27 cellular contexts compared by ENCODE assay signal in the genomic region with DNA sequence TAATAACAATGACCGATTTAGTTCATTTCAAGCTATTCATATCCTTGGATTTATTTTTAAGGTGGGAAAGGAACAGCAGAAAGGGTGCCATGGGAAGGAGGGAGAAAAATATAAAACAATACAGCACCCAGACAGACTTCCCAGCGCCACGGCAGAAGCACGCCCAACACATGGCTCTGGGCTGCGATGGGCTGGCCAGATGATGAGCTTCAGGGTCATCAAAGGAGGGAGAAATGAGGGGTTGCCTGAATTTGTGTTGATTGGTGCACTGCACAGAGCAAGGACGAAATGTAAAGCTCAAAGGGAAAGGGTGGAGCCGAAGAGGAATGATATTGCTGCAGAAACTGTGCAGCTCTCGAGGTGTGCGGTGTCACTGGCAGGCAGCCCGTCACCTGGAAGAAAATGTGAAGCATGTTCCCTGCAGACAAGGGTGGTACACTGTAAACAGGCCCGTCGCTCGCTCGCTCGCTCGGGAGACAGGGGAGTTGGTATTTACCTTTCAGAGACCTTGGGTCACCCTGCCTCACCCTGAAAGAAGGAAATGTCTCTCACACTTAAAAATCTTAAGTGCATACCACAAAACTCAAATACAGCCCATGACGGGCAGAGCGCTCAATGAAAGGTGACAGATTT.
DNase-seq lines count a peak whose midpoint lies in the region; ATAC-seq, FAIRE-seq and TF ChIP-seq lines count a peak whose summit lies in the region.
"Had no signal": no experiment of that assay in that cellular context is flagged by ENCODE, and none has a peak within 500 bp of the region (broad histone marks: within the 10 kb centered on the region; RNA-seq: fewer than 3 reads in every experiment).

No MANE protein-coding gene starts in this region.

- DNase-seq in NCI-H1417 (lab: John Stamatoyannopoulos, UW): peak in 2 of 3 experiments; percentile 5 to 30
- DNase-seq in NCI-H1417 treated with DMSO at 0.1 percent for 48 hours (lab: John Stamatoyannopoulos, UW): no peak
- DNase-seq in H1 (ENCODE audit: low read depth in 1 of 2, low spot score in 2 of 2): no peak
- peak; percentile 77 for DNase-seq in lower lobe of right lung
- DNase-seq in type B pancreatic cell (ENCODE audit: extremely low spot score, unreplicated experiment): no peak
- DNase-seq in CD14-positive monocyte (ENCODE audit: low spot score): no peak
- DNase-seq in activated CD8-positive, alpha-beta memory T cell treated with anti-CD3 and anti-CD28 coated beads, Interleukin-2, amount 10 ng/mL, durations not matched to agents 7 days and 5 days: no peak
- DNase-seq: activated CD4-positive, alpha-beta T cell treated with anti-CD3 and anti-CD28 coated beads for 48 hours; anterior cingulate cortex; cerebellar nuclear complex; COR-L47; effector CD8-positive, alpha-beta T cell; kidney glomerular epithelial cell; NCI-H1105 treated with DMSO at 0.1 percent for 48 hours; NCI-H2081 treated with DMSO at 0.1 percent for 48 hours; NK-92 treated with Interleukin-12 subunit alpha and Interleukin-12 subunit beta, amount 100 ng/mL, for 24 hours; psoas muscle; stimulated activated CD4-positive, alpha-beta T cell treated with anti-CD3 and anti-CD28 coated beads, Interleukin-2, amount 100 ng/mL, for 24 hours had no signal

- H3K4ac ChIP-seq in H1 (replicated peaks; ENCODE audit: insufficient read length, low read depth, low read length): no peak overlapping the region

- no peak overlapping the region for H3K4me3 ChIP-seq in H1 (ENCODE audit: extremely low read depth in 1 of 4, insufficient read depth in 2 of 4, low read depth in 3 of 4, low read length in 4 of 4)
- H3K4me3 ChIP-seq in lower lobe of right lung: no peak overlapping the region
- H3K4me3 ChIP-seq: gastroesophageal sphincter, psoas muscle had no signal

- no peak overlapping the region for H2AK5ac ChIP-seq in H1 (ENCODE audit: low read depth, low read length)

- H3K36me3 Mint-ChIP-seq in type B pancreatic cell: no peaks in the 10 kb centered on the region
- H3K36me3 Mint-ChIP-seq in CD14-positive monocyte: no peaks in the 10 kb centered on the region
- H3K36me3 Mint-ChIP-seq in activated CD8-positive, alpha-beta memory T cell treated with anti-CD3 and anti-CD28 coated beads, Interleukin-2, amount 10 ng/mL, durations not matched to agents 7 days and 5 days: no peaks in the 10 kb centered on the region
- H3K36me3 Mint-ChIP-seq: activated naive CD4-positive, alpha-beta T cell treated with anti-CD3 and anti-CD28 coated beads, Interleukin-2, amount 50 U/mL, for 24 hours; stimulated activated effector memory CD8-positive, alpha-beta T cell treated with anti-CD3 and anti-CD28 coated beads, Interleukin-12 subunit alpha, Interleukin-12 subunit beta, amount 100 ng/mL, for 72 hours had no signal

- H3K4me3 Mint-ChIP-seq in type B pancreatic cell (peak overlapping the region; percentile 46), CD14-positive monocyte (no peak overlapping the region)
- H3K4me3 Mint-ChIP-seq in activated CD8-positive, alpha-beta memory T cell treated with anti-CD3 and anti-CD28 coated beads, Interleukin-2, amount 10 ng/mL, durations not matched to agents 7 days and 5 days: no peak overlapping the region
- H3K4me3 Mint-ChIP-seq: activated naive CD4-positive, alpha-beta T cell treated with anti-CD3 and anti-CD28 coated beads, Interleukin-2, amount 50 U/mL, for 24 hours; B cell; stimulated activated effector memory CD8-positive, alpha-beta T cell treated with anti-CD3 and anti-CD28 coated beads, Interleukin-12 subunit alpha, Interleukin-12 subunit beta, amount 100 ng/mL, for 72 hours; T-helper 1 cell treated with Interleukin-12 subunit alpha and Interleukin-12 subunit beta and Interleukin-4 antibody, amounts not matched to agents 30 μg/mL and 1 μg/mL, for 36 hours had no signal

- no peak overlapping the region for H3K18ac ChIP-seq in H1 (ENCODE audit: extremely low read depth, low read length)

- H3K27ac Mint-ChIP-seq in type B pancreatic cell (peak overlapping the region; percentile 45), CD14-positive monocyte (no peak overlapping the region)
- no peak overlapping the region for H3K27ac Mint-ChIP-seq in activated CD8-positive, alpha-beta memory T cell treated with anti-CD3 and anti-CD28 coated beads, Interleukin-2, amount 10 ng/mL, durations not matched to agents 7 days and 5 days
- H3K27ac Mint-ChIP-seq: activated naive CD4-positive, alpha-beta T cell treated with anti-CD3 and anti-CD28 coated beads, Interleukin-2, amount 50 U/mL, for 24 hours; B cell; stimulated activated effector memory CD8-positive, alpha-beta T cell treated with anti-CD3 and anti-CD28 coated beads, Interleukin-12 subunit alpha, Interleukin-12 subunit beta, amount 100 ng/mL, for 72 hours; T-helper 1 cell treated with Interleukin-12 subunit alpha and Interleukin-12 subunit beta and Interleukin-4 antibody, amounts not matched to agents 30 μg/mL and 1 μg/mL, for 36 hours had no signal

- no peak overlapping the region for H4K91ac ChIP-seq in H1 (replicated peaks; ENCODE audit: insufficient read length, low read length)

- no peak overlapping the region for H4K5ac ChIP-seq in H1 (ENCODE audit: insufficient read length, low read depth, low read length)

- TF ChIP-seq POLR2A in H1 (IDR thresholded peaks at IDR 0.05; ENCODE audit: control extremely low read depth in 1 of 2, low read depth in 2 of 2, low read length in 2 of 2): no peak

- CTCF ChIA-PET in H1 (lab: Charles Lee; ENCODE audit: partially characterized antibody): no interaction called here
- CTCF ChIA-PET in activated CD8-positive, alpha-beta memory T cell treated with anti-CD3 and anti-CD28 coated beads, Interleukin-2, amount 10 ng/mL, durations not matched to agents 7 days and 5 days (lab: Charles Lee): no interaction called here

- H3K4me2 ChIP-seq in H1 (ENCODE audit: insufficient read depth in 1 of 2, low read depth in 2 of 2, low read length in 2 of 2): no peak overlapping the region

- no peak for TF ChIP-seq RAD21 in H1 (IDR thresholded peaks at IDR 0.05 in 1 of 2, conservative IDR thresholded peaks at IDR 0.05 in 1 of 2; ENCODE audit: low read depth in 2 of 2, low read length in 2 of 2)

- no peak overlapping the region for H2BK20ac ChIP-seq in H1 (ENCODE audit: low read length)

- no peak overlapping the region for H4K8ac ChIP-seq in H1 (ENCODE audit: extremely low read depth, insufficient read depth, low read length)

- intact Hi-C loops in lower lobe of right lung (cut with DNase I) (no loop called here), CD14-positive monocyte (cut with micrococcal nuclease) (no loop called here)

- H2BK120ac ChIP-seq in H1 (replicated peaks; ENCODE audit: low read depth, low read length): no peak overlapping the region

- H3K27ac ChIP-seq in H1 (ENCODE audit: low read depth, low read length) (no peak overlapping the region), lower lobe of right lung (peak overlapping the region; percentile 75)
- H3K27ac ChIP-seq: gastroesophageal sphincter, psoas muscle had no signal

- H2BK15ac ChIP-seq in H1 (ENCODE audit: low read length): no peak overlapping the region

- H3K4me1 ChIP-seq in H1 (replicated peaks in 1 of 4; ENCODE audit: control insufficient read depth in 3 of 4, insufficient read depth in 4 of 4, low read length in 3 of 4): no peaks in the 10 kb centered on the region; a peak in 1 of 7 replicates
- H3K4me1 ChIP-seq in lower lobe of right lung: peaks cover 17% of the 10 kb centered on the region
- H3K4me1 ChIP-seq: psoas muscle had no signal

- POLR2A ChIA-PET in H1 (lab: Charles Lee; ENCODE audit: partially characterized antibody): no interaction called here

- no peak for TF ChIP-seq EP300 in H1 (IDR thresholded peaks at IDR 0.05; ENCODE audit: borderline replicate concordance in 1 of 2, low read depth in 2 of 2, low read length in 2 of 2)

- H2BK12ac ChIP-seq in H1 (ENCODE audit: low read depth, low read length): no peak overlapping the region

- H3K27me3 ChIP-seq in H1 (replicated peaks in 1 of 4; ENCODE audit: control insufficient read depth in 3 of 4, extremely low read depth in 1 of 4, insufficient read depth in 3 of 4, low read length in 3 of 4) (no peaks in the 10 kb centered on the region), lower lobe of right lung (ENCODE audit: low read depth) (no peaks in the 10 kb centered on the region)
- H3K27me3 ChIP-seq: gastroesophageal sphincter had no signal

- H3K9me3 Mint-ChIP-seq in type B pancreatic cell: no peaks in the 10 kb centered on the region
- H3K9me3 Mint-ChIP-seq in CD14-positive monocyte: peaks cover 0 to 8% (median 0%) of the 10 kb centered on the region in 7 donors
- H3K9me3 Mint-ChIP-seq in activated CD8-positive, alpha-beta memory T cell treated with anti-CD3 and anti-CD28 coated beads, Interleukin-2, amount 10 ng/mL, durations not matched to agents 7 days and 5 days (ENCODE audit: low read depth): no peaks in the 10 kb centered on the region
- H3K9me3 Mint-ChIP-seq: activated naive CD4-positive, alpha-beta T cell treated with anti-CD3 and anti-CD28 coated beads, Interleukin-2, amount 50 U/mL, for 24 hours; stimulated activated effector memory CD8-positive, alpha-beta T cell treated with anti-CD3 and anti-CD28 coated beads, Interleukin-12 subunit alpha, Interleukin-12 subunit beta, amount 100 ng/mL, for 72 hours; T-helper 1 cell treated with Interleukin-12 subunit alpha and Interleukin-12 subunit beta and Interleukin-4 antibody, amounts not matched to agents 30 μg/mL and 1 μg/mL, for 36 hours had no signal

- H3K79me1 ChIP-seq in H1 (ENCODE audit: low read depth, low read length): no peaks in the 10 kb centered on the region

- no peaks in the 10 kb centered on the region for H3K79me2 ChIP-seq in H1 (ENCODE audit: control insufficient read depth in 1 of 2, insufficient read depth in 2 of 2, low read length in 2 of 2)

- no peak overlapping the region for H3K56ac ChIP-seq in H1 (replicated peaks; ENCODE audit: insufficient read length, low read depth, low read length)

- TF ChIP-seq CTCF in H1 (IDR thresholded peaks at IDR 0.05; ENCODE audit: control extremely low read depth in 1 of 3, insufficient read depth in 1 of 3, low read depth in 1 of 3, low read length in 3 of 3) (0 out of 4 replicates have a peak, but pooled peaks of 1 of the 3 experiments have one; percentile 4), lower lobe of right lung (IDR thresholded peaks at IDR 0.05) (no peak), type B pancreatic cell (conservative IDR thresholded peaks at IDR 0.05) (no peak), CD14-positive monocyte (IDR thresholded peaks at IDR 0.05) (no peak)

- H3K23me2 ChIP-seq in H1 (ENCODE audit: low read depth, low read length): no peaks in the 10 kb centered on the region

- H4K20me1 ChIP-seq in H1 (replicated peaks in 1 of 2; ENCODE audit: control insufficient read depth in 1 of 2, insufficient read depth in 2 of 2, low read length in 2 of 2): no peaks in the 10 kb centered on the region

- H3K4me1 Mint-ChIP-seq in type B pancreatic cell (ENCODE audit: unreplicated experiment) (peaks cover 3% of the 10 kb centered on the region), CD14-positive monocyte (no peaks in the 10 kb centered on the region)
- H3K4me1 Mint-ChIP-seq in activated CD8-positive, alpha-beta memory T cell treated with anti-CD3 and anti-CD28 coated beads, Interleukin-2, amount 10 ng/mL, durations not matched to agents 7 days and 5 days: no peaks in the 10 kb centered on the region
- H3K4me1 Mint-ChIP-seq: activated naive CD4-positive, alpha-beta T cell treated with anti-CD3 and anti-CD28 coated beads, Interleukin-2, amount 50 U/mL, for 24 hours; B cell; stimulated activated effector memory CD8-positive, alpha-beta T cell treated with anti-CD3 and anti-CD28 coated beads, Interleukin-12 subunit alpha, Interleukin-12 subunit beta, amount 100 ng/mL, for 72 hours had no signal

- no peak overlapping the region for H3K9ac ChIP-seq in H1 (replicated peaks in 1 of 4; ENCODE audit: extremely low read depth in 1 of 4, low read depth in 3 of 4, low read length in 3 of 4)

- H3K36me3 ChIP-seq in H1 (ENCODE audit: control insufficient read depth in 2 of 4, insufficient read depth in 4 of 4, low read length in 3 of 4): no peaks in the 10 kb centered on the region
- no peaks in the 10 kb centered on the region for H3K36me3 ChIP-seq in lower lobe of right lung
- H3K36me3 ChIP-seq: gastroesophageal sphincter had no signal

- WGBS in H1 (ENCODE audit: extremely low coverage in 1 of 2, insufficient coverage in 1 of 2, insufficient read length in 1 of 2, insufficient replicate concordance in 2 of 2, low coverage in 1 of 2, low lambda C conversion rate in 2 of 2, missing lambda C conversion rate in 1 of 2), 2 experiments: 91% methylated on average over 18 of the region's 18 CpGs; no CpG with 5 or more reads in 1 of the 2 experiments

- no peak overlapping the region for H2BK5ac ChIP-seq in H1 (ENCODE audit: low read depth, low read length)

- H3K14ac ChIP-seq in H1 (ENCODE audit: insufficient read length): no peak overlapping the region

- H2AFZ ChIP-seq in H1 (ENCODE audit: low read length): 0 out of 2 replicates have a peak overlapping the region, but pooled peaks have one; percentile 19

- FAIRE-seq in H1 (lab: Jason Lieb, UNC): no peak
- FAIRE-seq: A204.1, H54 had no signal

- H3K27me3 Mint-ChIP-seq in type B pancreatic cell (no peaks in the 10 kb centered on the region), CD14-positive monocyte (ENCODE audit: low read depth in 3 of 3) (peaks cover 0 to 2% (median 0%) of the 10 kb centered on the region in 3 donors)
- peaks cover 6% of the 10 kb centered on the region for H3K27me3 Mint-ChIP-seq in activated CD8-positive, alpha-beta memory T cell treated with anti-CD3 and anti-CD28 coated beads, Interleukin-2, amount 10 ng/mL, durations not matched to agents 7 days and 5 days
- H3K27me3 Mint-ChIP-seq: activated naive CD4-positive, alpha-beta T cell treated with anti-CD3 and anti-CD28 coated beads, Interleukin-2, amount 50 U/mL, for 24 hours had no signal

- ATAC-seq in lower lobe of right lung: peak; percentile 97 to 98
- no peak for ATAC-seq in HG02798 (IDR thresholded peaks at IDR 0.05; ENCODE audit: poor library complexity, unreplicated experiment)
- no peak for ATAC-seq in activated CD8-positive, alpha-beta memory T cell treated with anti-CD3 and anti-CD28 coated beads, Interleukin-2, amount 10 ng/mL, durations not matched to agents 7 days and 5 days
- ATAC-seq: gastroesophageal sphincter; Panc1; psoas muscle; stimulated activated effector memory CD8-positive, alpha-beta T cell treated with anti-CD3 and anti-CD28 coated beads, Interleukin-12 subunit alpha, Interleukin-12 subunit beta, amount 100 ng/mL, for 72 hours had no signal

- H3K23ac ChIP-seq in H1 (ENCODE audit: insufficient read length): no peak overlapping the region

- H3K9me3 ChIP-seq in H1 (ENCODE audit: insufficient read depth in 2 of 2, low read depth in 1 of 2, low read length in 1 of 2): no peaks in the 10 kb centered on the region
- H3K9me3 ChIP-seq in lower lobe of right lung: no peaks in the 10 kb centered on the region
- H3K9me3 ChIP-seq: gastroesophageal sphincter, psoas muscle had no signal

Comparison
In these comparisons a context has a peak if more than half of its experiments do, and no peak if none do; other contexts are left out.
1. DNase-seq: peak in NCI-H1417 (2 of 3) and lower lobe of right lung (single experiment); none in NCI-H1417 treated with DMSO at 0.1 percent for 48 hours (single experiment), H1 (0 of 2), type B pancreatic cell (single experiment), CD14-positive monocyte (single experiment) and activated CD8-positive, alpha-beta memory T cell treated with anti-CD3 and anti-CD28 coated beads, Interleukin-2, amount 10 ng/mL, durations not matched to agents 7 days and 5 days (single experiment).
2. ATAC-seq: peak in lower lobe of right lung (2 of 2); none in HG02798 (single experiment) and activated CD8-positive, alpha-beta memory T cell treated with anti-CD3 and anti-CD28 coated beads, Interleukin-2, amount 10 ng/mL, durations not matched to agents 7 days and 5 days (single experiment).